Comparison of ENCODE assay signal across 1 cellular context in genomic region chr22:37640591-37641250, GRCh38.
A peak's percentile ranks its signal among the peaks of the same experiment; 100 is the strongest.
TF ChIP-seq lines count a peak whose summit lies in the region.

No MANE protein-coding gene starts in this region.

TF ChIP-seq in GM12878, 131 proteins besides CTCF, POLR2A, EP300 and RAD21:
- TF ChIP-seq RELB (IDR thresholded peaks at IDR 0.05; ENCODE audit: low read depth) (0 out of 2 replicates have a peak, but pooled peaks have one; percentile 24), GATAD2B (conservative IDR thresholded peaks at IDR 0.05; ENCODE audit: low read depth) (peak; percentile 10; the same call in 1 of the 2 replicates), TAF1 (IDR thresholded peaks at IDR 0.05; ENCODE audit: borderline replicate concordance, low read depth, low read length) (no peak), SPI1 (IDR thresholded peaks at IDR 0.05; ENCODE audit: borderline replicate concordance, insufficient read depth, low read depth, low read length) (peak; percentile 7; the same call in 1 of the 2 replicates), RELA (IDR thresholded peaks at IDR 0.05; ENCODE audit: borderline replicate concordance, partially characterized antibody) (no peak)
- TF ChIP-seq, protein P1, sequence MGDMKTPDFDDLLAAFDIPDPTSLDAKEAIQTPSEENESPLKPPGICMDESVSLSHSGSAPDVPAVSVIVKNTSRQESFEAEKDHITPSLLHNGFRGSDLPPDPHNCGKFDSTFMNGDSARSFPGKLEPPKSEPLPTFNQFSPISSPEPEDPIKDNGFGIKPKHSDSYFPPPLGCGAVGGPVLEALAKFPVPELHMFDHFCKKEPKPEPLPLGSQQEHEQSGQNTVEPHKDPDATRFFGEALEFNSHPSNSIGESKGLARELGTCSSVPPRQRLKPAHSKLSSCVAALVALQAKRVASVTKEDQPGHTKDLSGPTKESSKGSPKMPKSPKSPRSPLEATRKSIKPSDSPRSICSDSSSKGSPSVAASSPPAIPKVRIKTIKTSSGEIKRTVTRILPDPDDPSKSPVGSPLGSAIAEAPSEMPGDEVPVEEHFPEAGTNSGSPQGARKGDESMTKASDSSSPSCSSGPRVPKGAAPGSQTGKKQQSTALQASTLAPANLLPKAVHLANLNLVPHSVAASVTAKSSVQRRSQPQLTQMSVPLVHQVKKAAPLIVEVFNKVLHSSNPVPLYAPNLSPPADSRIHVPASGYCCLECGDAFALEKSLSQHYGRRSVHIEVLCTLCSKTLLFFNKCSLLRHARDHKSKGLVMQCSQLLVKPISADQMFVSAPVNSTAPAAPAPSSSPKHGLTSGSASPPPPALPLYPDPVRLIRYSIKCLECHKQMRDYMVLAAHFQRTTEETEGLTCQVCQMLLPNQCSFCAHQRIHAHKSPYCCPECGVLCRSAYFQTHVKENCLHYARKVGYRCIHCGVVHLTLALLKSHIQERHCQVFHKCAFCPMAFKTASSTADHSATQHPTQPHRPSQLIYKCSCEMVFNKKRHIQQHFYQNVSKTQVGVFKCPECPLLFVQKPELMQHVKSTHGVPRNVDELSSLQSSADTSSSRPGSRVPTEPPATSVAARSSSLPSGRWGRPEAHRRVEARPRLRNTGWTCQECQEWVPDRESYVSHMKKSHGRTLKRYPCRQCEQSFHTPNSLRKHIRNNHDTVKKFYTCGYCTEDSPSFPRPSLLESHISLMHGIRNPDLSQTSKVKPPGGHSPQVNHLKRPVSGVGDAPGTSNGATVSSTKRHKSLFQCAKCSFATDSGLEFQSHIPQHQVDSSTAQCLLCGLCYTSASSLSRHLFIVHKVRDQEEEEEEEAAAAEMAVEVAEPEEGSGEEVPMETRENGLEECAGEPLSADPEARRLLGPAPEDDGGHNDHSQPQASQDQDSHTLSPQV (IDR thresholded peaks at IDR 0.05) = no peak
